Comparison of ENCODE assay signal across 17 cellular contexts in genomic region chr3:128006471-128007424, GRCh38. TPM values are rescaled to one million over a fixed set of nuclear protein-coding genes. Genes with fewer than 3 reads are reported as not detected.
A peak's percentile ranks its signal among the peaks of the same experiment; 100 is the strongest.
DNase-seq lines count a peak whose midpoint lies in the region; ATAC-seq and TF ChIP-seq lines count a peak whose summit lies in the region.
"Had no signal": no experiment of that assay in that cellular context is flagged by ENCODE, and none has a peak within 500 bp of the region (broad histone marks: within the 10 kb centered on the region; RNA-seq: fewer than 3 reads in every experiment).

No MANE protein-coding gene starts in this region.

- peak; percentile 56 for ATAC-seq in GM23338
- peak; percentile 47 for ATAC-seq in Panc1
- ATAC-seq: activated CD4-positive, CD25-positive, alpha-beta regulatory T cell treated with anti-CD3 and anti-CD28 coated beads, Interleukin-2, amount 50 U/mL, for 24 hours; effector memory CD8-positive, alpha-beta T cell; stimulated activated effector memory CD8-positive, alpha-beta T cell treated with anti-CD3 and anti-CD28 coated beads, Interleukin-12 subunit alpha, Interleukin-12 subunit beta, amount 100 ng/mL, for 72 hours had no signal

- no peak for TF ChIP-seq CTCF in GM23338 (conservative IDR thresholded peaks at IDR 0.05; ENCODE audit: low read depth in 2 of 2)
- no peak for TF ChIP-seq CTCF in Panc1 (IDR thresholded peaks at IDR 0.05)
- no peak for TF ChIP-seq CTCF in fibroblast of mammary gland (conservative IDR thresholded peaks at IDR 0.05; ENCODE audit: control insufficient read depth, insufficient read depth, low read depth, low read length)
- no peak for TF ChIP-seq CTCF in osteoblast (IDR thresholded peaks at IDR 0.05; ENCODE audit: extremely low read depth, low read depth, low read length)
- TF ChIP-seq CTCF in GM10266 (IDR thresholded peaks at IDR 0.05; ENCODE audit: control insufficient read depth, insufficient read depth, low read depth, missing control alignments), result no peak

- H3K9me3 Mint-ChIP-seq in GM23338, result no peaks in the 10 kb centered on the region
- no peaks in the 10 kb centered on the region for H3K9me3 Mint-ChIP-seq in activated T-cell treated with anti-CD3 and anti-CD28 coated beads, Interleukin-2, amount 50 U/mL, for 24 hours
- H3K9me3 Mint-ChIP-seq: activated T-helper 2 cell treated with anti-CD3 and anti-CD28 coated beads, Interferon-gamma antibody, Interleukin-2, Interleukin-4, amounts not matched to agents 10 μg/mL and 5 μg/mL and 100 μg/mL, durations not matched to agents 14 hours and 24 hours and 36 hours; effector memory CD8-positive, alpha-beta T cell; stimulated activated effector memory CD8-positive, alpha-beta T cell treated with anti-CD3 and anti-CD28 coated beads, Interleukin-12 subunit alpha, Interleukin-12 subunit beta, amount 100 ng/mL, for 72 hours had no signal

- CTCF ChIA-PET in Panc1 (lab: Charles Lee), result interaction anchor here (0.6 kb wide), 1 partner anchor 59 kb away, joined by 7 read pairs; no protein-coding TSS in a partner anchor

- H3K9me3 ChIP-seq in Panc1 (ENCODE audit: control insufficient read depth, insufficient read depth, low read depth, low read length) (no peaks in the 10 kb centered on the region), osteoblast (ENCODE audit: low read depth, low read length) (no peaks in the 10 kb centered on the region)
- H3K9me3 ChIP-seq: BLaER1 treated with 17β-estradiol and CSF1 and Interleukin-3, amounts not matched to agents 10 nM and 100 nM; MG63; tibial nerve had no signal

- H3K4me3 Mint-ChIP-seq in GM23338, result no peak overlapping the region; the same call in 1 of the 3 replicates
- no peak overlapping the region for H3K4me3 Mint-ChIP-seq in activated T-cell treated with anti-CD3 and anti-CD28 coated beads, Interleukin-2, amount 50 U/mL, for 24 hours
- H3K4me3 Mint-ChIP-seq: effector memory CD8-positive, alpha-beta T cell; stimulated activated effector memory CD8-positive, alpha-beta T cell treated with anti-CD3 and anti-CD28 coated beads, Interleukin-12 subunit alpha, Interleukin-12 subunit beta, amount 100 ng/mL, for 72 hours had no signal

- H3K4me3 ChIP-seq in GM23338, result peak overlapping the region; percentile 45; the same call in 1 of the 2 replicates
- H3K4me3 ChIP-seq in Panc1 (ENCODE audit: low read depth in 2 of 2, low read length in 2 of 2), result no peak overlapping the region
- H3K4me3 ChIP-seq in fibroblast of mammary gland (ENCODE audit: control insufficient read depth, low read depth, low read length), result no peak overlapping the region
- peak overlapping the region; percentile 27 for H3K4me3 ChIP-seq in osteoblast (ENCODE audit: insufficient read depth, low read length)
- H3K4me3 ChIP-seq: BLaER1 treated with 17β-estradiol and CSF1 and Interleukin-3, amounts not matched to agents 10 nM and 100 nM; MG63; tibial nerve had no signal

- H4K20me1 ChIP-seq in GM23338 (replicated peaks; ENCODE audit: insufficient read depth) (no peaks in the 10 kb centered on the region), osteoblast (ENCODE audit: insufficient read depth, low read length) (no peaks in the 10 kb centered on the region)
- H4K20me1 ChIP-seq: BLaER1 treated with 17β-estradiol and CSF1 and Interleukin-3, amounts not matched to agents 10 nM and 100 nM had no signal

- no peaks in the 10 kb centered on the region for H3K79me2 ChIP-seq in GM23338 (replicated peaks; ENCODE audit: insufficient read depth)
- H3K79me2 ChIP-seq in osteoblast (ENCODE audit: insufficient read depth, low read length), result no peaks in the 10 kb centered on the region

- DNase-seq in GM23338 (ENCODE audit: low spot score) (peak; percentile 70), Panc1 (ENCODE audit: low read depth, low spot score) (no peak), fibroblast of mammary gland (ENCODE audit: low read depth) (peak; percentile 34), osteoblast (ENCODE audit: insufficient read length, low spot score, missing footprints) (no peak), GM10266 (ENCODE audit: extremely low spot score) (no peak)
- DNase-seq in activated T-cell treated with anti-CD3 and anti-CD28 coated beads, Interleukin-2, amount 50 U/mL, for 24 hours, result no peak
- DNase-seq in activated CD4-positive, alpha-beta T cell treated with anti-CD3 and anti-CD28 coated beads for 4 hours, result no peak
- DNase-seq: central memory CD4-positive, alpha-beta T cell; effector memory CD8-positive, alpha-beta T cell; MG63; NCI-H1694 had no signal

- no peak overlapping the region for H3K27ac Mint-ChIP-seq in GM23338
- no peak overlapping the region for H3K27ac Mint-ChIP-seq in activated T-cell treated with anti-CD3 and anti-CD28 coated beads, Interleukin-2, amount 50 U/mL, for 24 hours
- H3K27ac Mint-ChIP-seq: activated T-helper 2 cell treated with anti-CD3 and anti-CD28 coated beads, Interferon-gamma antibody, Interleukin-2, Interleukin-4, amounts not matched to agents 10 μg/mL and 5 μg/mL and 100 μg/mL, durations not matched to agents 14 hours and 24 hours and 36 hours; effector memory CD8-positive, alpha-beta T cell; progenitor cell of endocrine pancreas; stimulated activated effector memory CD8-positive, alpha-beta T cell treated with anti-CD3 and anti-CD28 coated beads, Interleukin-12 subunit alpha, Interleukin-12 subunit beta, amount 100 ng/mL, for 72 hours had no signal

- H3K4me2 ChIP-seq in GM23338, result peak overlapping the region; percentile 65
- peak overlapping the region; percentile 56 for H3K4me2 ChIP-seq in osteoblast (ENCODE audit: insufficient read depth, low read length)
- H3K4me2 ChIP-seq: BLaER1 treated with 17β-estradiol and CSF1 and Interleukin-3, amounts not matched to agents 10 nM and 100 nM had no signal

- peaks cover 21% of the 10 kb centered on the region for H3K4me1 Mint-ChIP-seq in GM23338
- H3K4me1 Mint-ChIP-seq in activated T-cell treated with anti-CD3 and anti-CD28 coated beads, Interleukin-2, amount 50 U/mL, for 24 hours (ENCODE audit: low read depth), result peaks cover 4% of the 10 kb centered on the region
- H3K4me1 Mint-ChIP-seq: stimulated activated effector memory CD8-positive, alpha-beta T cell treated with anti-CD3 and anti-CD28 coated beads, Interleukin-12 subunit alpha, Interleukin-12 subunit beta, amount 100 ng/mL, for 72 hours had no signal

- H3K36me3 Mint-ChIP-seq in GM23338 (ENCODE audit: low read depth), result no peaks in the 10 kb centered on the region
- H3K36me3 Mint-ChIP-seq in activated T-cell treated with anti-CD3 and anti-CD28 coated beads, Interleukin-2, amount 50 U/mL, for 24 hours (ENCODE audit: low read depth), result no peaks in the 10 kb centered on the region
- H3K36me3 Mint-ChIP-seq: stimulated activated effector memory CD8-positive, alpha-beta T cell treated with anti-CD3 and anti-CD28 coated beads, Interleukin-12 subunit alpha, Interleukin-12 subunit beta, amount 100 ng/mL, for 72 hours had no signal

- H3K4me1 ChIP-seq in GM23338 (ENCODE audit: insufficient read depth) (peaks cover 17% of the 10 kb centered on the region), Panc1 (ENCODE audit: control insufficient read depth, insufficient read depth, low read length) (no peaks in the 10 kb centered on the region), osteoblast (ENCODE audit: insufficient read depth, low read length) (peaks cover 5% of the 10 kb centered on the region)

- no peaks in the 10 kb centered on the region for H3K36me3 ChIP-seq in GM23338 (ENCODE audit: insufficient read depth)
- H3K36me3 ChIP-seq in Panc1 (ENCODE audit: control insufficient read depth, insufficient read depth, low read length), result no peaks in the 10 kb centered on the region
- H3K36me3 ChIP-seq in osteoblast (ENCODE audit: insufficient read depth, low read length), result no peaks in the 10 kb centered on the region
- H3K36me3 ChIP-seq: BLaER1 treated with 17β-estradiol and CSF1 and Interleukin-3, amounts not matched to agents 10 nM and 100 nM; MG63; tibial nerve had no signal

- intact Hi-C loops in Panc1 (cut with micrococcal nuclease; ENCODE audit: unreplicated experiment), result no loop called here

- H2AFZ ChIP-seq in GM23338, result peak overlapping the region; percentile 96
- H2AFZ ChIP-seq in osteoblast (ENCODE audit: low read length), result peak overlapping the region; percentile 22

- no peak overlapping the region for H3K27ac ChIP-seq in GM23338 (ENCODE audit: low read depth)
- no peak overlapping the region for H3K27ac ChIP-seq in Panc1 (ENCODE audit: low read length)
- H3K27ac ChIP-seq in osteoblast (ENCODE audit: low read depth, low read length), result no peak overlapping the region
- H3K27ac ChIP-seq: BLaER1 treated with 17β-estradiol and CSF1 and Interleukin-3, amounts not matched to agents 10 nM and 100 nM; tibial nerve had no signal

- H3K9me2 ChIP-seq in GM23338 (ENCODE audit: insufficient read depth), result no peaks in the 10 kb centered on the region

- POLR2A ChIA-PET in Panc1 (lab: Charles Lee), result no interaction called here

- in situ Hi-C loops in Panc1 (cut with HindIII; ENCODE audit: low pct_unique_long_range_greater_than_20kb, low sequenced_read_pairs), result no loop called here

- no TSS peak for BruUV-seq in Panc1 (replicated peaks; lab: Mats Ljungman, UMichigan)

- 0 out of 2 replicates have a peak, but pooled peaks cover 9% of the 10 kb centered on the region for H3F3A ChIP-seq in GM23338 (replicated peaks; ENCODE audit: low read depth)

- H3K27me3 Mint-ChIP-seq in GM23338 (ENCODE audit: insufficient read depth, low read depth, poor library complexity), result peaks cover 4% of the 10 kb centered on the region
- H3K27me3 Mint-ChIP-seq in activated T-cell treated with anti-CD3 and anti-CD28 coated beads, Interleukin-2, amount 50 U/mL, for 24 hours, result peaks cover 14% of the 10 kb centered on the region

- H3K27me3 ChIP-seq in GM23338 (ENCODE audit: insufficient read depth), result no peaks in the 10 kb centered on the region
- H3K27me3 ChIP-seq in Panc1 (ENCODE audit: control insufficient read depth, insufficient read depth, low read length), result 0 out of 2 replicates have a peak, but pooled peaks cover 3% of the 10 kb centered on the region
- peaks cover 30% of the 10 kb centered on the region for H3K27me3 ChIP-seq in osteoblast (ENCODE audit: insufficient read depth, low read length)
- H3K27me3 ChIP-seq: BLaER1 treated with 17β-estradiol and CSF1 and Interleukin-3, amounts not matched to agents 10 nM and 100 nM had no signal

TF ChIP-seq in GM23338, 12 proteins besides CTCF, POLR2A, EP300 and RAD21 (continues in another document):
- TF ChIP-seq JUNB (IDR thresholded peaks at IDR 0.05; ENCODE audit: unreplicated experiment) (no peak), ZNF114 (CRISPR knock-in tag; IDR thresholded peaks at IDR 0.05) (no peak), STAT1 (IDR thresholded peaks at IDR 0.05; ENCODE audit: unreplicated experiment) (no peak), EZH2 (IDR thresholded peaks at IDR 0.05; ENCODE audit: low read depth, unreplicated experiment) (no peak), POLR2AphosphoS5 (IDR thresholded peaks at IDR 0.05; ENCODE audit: low read depth) (no peak)

RNA-seq across cellular contexts. Expression of gene SEC61A1, which starts 45.5 kb away (rescaled TPM):
- total RNA-seq in GM23338 (2014; rRNA removed; shearing (Covaris generic)), result 170 and 184 TPM in 2 replicates
- polyA plus RNA-seq in GM23338 (2016; fragmentation: Nextera tagmentation; extraction: Ambion mirVana), result 44.8 and 47.3 TPM in 2 replicates
- 246 TPM for total RNA-seq in Panc1 (2021; ENCODE audit: unreplicated experiment)
- 179 TPM for polyA plus RNA-seq in Panc1 (2012; ENCODE audit: insufficient read length)
- 350 and 355 TPM in 2 replicates for total RNA-seq in osteoblast

Comparison
In these comparisons a context has a peak if more than half of its experiments do, and no peak if none do; other contexts are left out.
1. DNase-seq: peak in GM23338 (single experiment) and fibroblast of mammary gland (single experiment); none in Panc1 (single experiment), osteoblast (single experiment), activated T-cell treated with anti-CD3 and anti-CD28 coated beads, Interleukin-2, amount 50 U/mL, for 24 hours (single experiment), GM10266 (single experiment) and activated CD4-positive, alpha-beta T cell treated with anti-CD3 and anti-CD28 coated beads for 4 hours (0 of 2).
2. H3K4me3 ChIP-seq: peak in GM23338 (single experiment) and osteoblast (single experiment); none in Panc1 (0 of 2) and fibroblast of mammary gland (single experiment).